In genomic region chr2:202149155-202149762, GRCh38 we compare ENCODE assay signal across 10 cellular contexts.
A peak's percentile ranks its signal among the peaks of the same experiment; 100 is the strongest.
DNase-seq lines count a peak whose midpoint lies in the region; ATAC-seq and TF ChIP-seq lines count a peak whose summit lies in the region.
"Had no signal": no experiment of that assay in that cellular context is flagged by ENCODE, and none has a peak within 500 bp of the region (broad histone marks: within the 10 kb centered on the region; RNA-seq: fewer than 3 reads in every experiment).

No MANE protein-coding gene starts in this region.

- peak overlapping the region; percentile 85 for H3K27ac Mint-ChIP-seq in endodermal cell
- no peak overlapping the region for H3K27ac Mint-ChIP-seq in T-helper 17 cell

- no peak overlapping the region for H2AFZ ChIP-seq in smooth muscle cell (ENCODE audit: low read depth)

- H3K27me3 ChIP-seq in HUES48 (ENCODE audit: control insufficient read depth, insufficient read depth, low read length) (peaks cover 3% of the 10 kb centered on the region; the same call in 1 of the 2 replicates), endodermal cell (ENCODE audit: control insufficient read depth, insufficient read depth, low read length, poor library complexity, severe bottlenecking) (no peaks in the 10 kb centered on the region), lung (ENCODE audit: control insufficient read depth, insufficient read depth) (no peaks in the 10 kb centered on the region), smooth muscle cell (ENCODE audit: low read depth) (no peaks in the 10 kb centered on the region)

- H3K4me1 Mint-ChIP-seq in endodermal cell (peaks cover 59% of the 10 kb centered on the region), T-helper 17 cell (peaks cover 3% of the 10 kb centered on the region)

- peak overlapping the region; percentile 90 for H3K27ac ChIP-seq in HUES48 (ENCODE audit: low read depth, low read length)
- peak overlapping the region; percentile 89 for H3K27ac ChIP-seq in endodermal cell (ENCODE audit: low read depth, low read length)
- no peak overlapping the region for H3K27ac ChIP-seq in lung (ENCODE audit: low read depth in 1 of 2, low read length in 1 of 2)
- no peak overlapping the region for H3K27ac ChIP-seq in smooth muscle cell (ENCODE audit: low read depth)

- H4K20me1 ChIP-seq in smooth muscle cell (ENCODE audit: low read depth) = no peaks in the 10 kb centered on the region

- peak overlapping the region; percentile 31 for H3K4me3 Mint-ChIP-seq in endodermal cell
- no peak overlapping the region for H3K4me3 Mint-ChIP-seq in T-helper 17 cell
- H3K4me3 Mint-ChIP-seq: activated T-cell treated with anti-CD3 and anti-CD28 coated beads, Interleukin-2, amount 50 U/mL, for 4 hours had no signal

- H3K9ac ChIP-seq in HUES48 (ENCODE audit: low read depth, low read length) (no peak overlapping the region), endodermal cell (ENCODE audit: extremely low read depth, low read length, poor library complexity, severe bottlenecking) (peak overlapping the region; percentile 42), smooth muscle cell (ENCODE audit: low read depth) (no peak overlapping the region)

- H3K9me3 ChIP-seq in HUES48 (ENCODE audit: control insufficient read depth, insufficient read depth, low read length) (no peaks in the 10 kb centered on the region), endodermal cell (ENCODE audit: control insufficient read depth, low read length) (no peaks in the 10 kb centered on the region), lung (ENCODE audit: control insufficient read depth in 2 of 2, insufficient read depth in 1 of 2, low read length in 1 of 2) (no peaks in the 10 kb centered on the region), smooth muscle cell (replicated peaks; ENCODE audit: low read depth) (no peaks in the 10 kb centered on the region), T-helper 17 cell (ENCODE audit: control insufficient read depth, low read length, poor library complexity, severe bottlenecking) (no peaks in the 10 kb centered on the region)

- no peaks in the 10 kb centered on the region for H3K79me2 ChIP-seq in smooth muscle cell (ENCODE audit: low read depth)

- peaks cover 2% of the 10 kb centered on the region for H3K9me3 Mint-ChIP-seq in endodermal cell
- H3K9me3 Mint-ChIP-seq: activated T-cell treated with anti-CD3 and anti-CD28 coated beads, Interleukin-2, amount 50 U/mL, for 4 hours had no signal

- TF ChIP-seq CTCF in endodermal cell (conservative IDR thresholded peaks at IDR 0.05) (peak; percentile 31), lung (IDR thresholded peaks at IDR 0.05; ENCODE audit: control extremely low read depth, extremely low read depth) (no peak), smooth muscle cell (IDR thresholded peaks at IDR 0.05; ENCODE audit: borderline replicate concordance, insufficient read depth, poor library complexity, severe bottlenecking) (no peak)

- H3F3A ChIP-seq in smooth muscle cell (ENCODE audit: low read depth) = peaks cover 6% of the 10 kb centered on the region

- DNase-seq in endodermal cell (peak; percentile 91), lung (ENCODE audit: low spot score) (peak; percentile 31), smooth muscle cell (lab: John Stamatoyannopoulos, UW; ENCODE audit: unreplicated experiment) (no peak), glomerular visceral epithelial cell (ENCODE audit: extremely low spot score) (no peak), T-helper 17 cell (no peak), UCSD-AML1 (lab: John Stamatoyannopoulos, UW; ENCODE audit: unreplicated experiment) (no peak)
- DNase-seq: activated T-cell treated with anti-CD3 and anti-CD28 coated beads, Interleukin-2, amount 50 U/mL, for 4 hours; NCI-H2029 had no signal

- H3K36me3 ChIP-seq in HUES48 (ENCODE audit: control insufficient read depth, insufficient read depth, low read length) (no peaks in the 10 kb centered on the region), endodermal cell (ENCODE audit: control insufficient read depth, insufficient read depth, low read length) (no peaks in the 10 kb centered on the region), lung (ENCODE audit: control insufficient read depth in 2 of 2, insufficient read depth in 2 of 2, low read length in 2 of 2) (no peaks in the 10 kb centered on the region), smooth muscle cell (ENCODE audit: low read depth) (no peaks in the 10 kb centered on the region)

- H3K4me2 ChIP-seq in smooth muscle cell = peak overlapping the region; percentile 81

- H3K4me1 ChIP-seq in HUES48 (ENCODE audit: control insufficient read depth, insufficient read depth, low read length) (peaks cover 40% of the 10 kb centered on the region), endodermal cell (ENCODE audit: control insufficient read depth, insufficient read depth, low read length) (peaks cover 31% of the 10 kb centered on the region), lung (ENCODE audit: control insufficient read depth in 2 of 2, insufficient read depth in 2 of 2, low read length in 2 of 2) (no peaks in the 10 kb centered on the region), smooth muscle cell (ENCODE audit: low read depth) (peaks cover 43% of the 10 kb centered on the region)

- 7% methylated on average over 9 to 13 of the region's 13 CpGs for WGBS in endodermal cell (ENCODE audit: insufficient coverage in 1 of 2, insufficient read length in 1 of 2), 2 experiments
- 71 to 72% methylated on average over 13 of the region's 13 CpGs for WGBS in lung, 2 donors
- 21% methylated on average over 13 of the region's 13 CpGs for WGBS in smooth muscle cell (ENCODE audit: low lambda C conversion rate)

- H3K36me3 Mint-ChIP-seq in endodermal cell (ENCODE audit: low read depth) = no peaks in the 10 kb centered on the region
- H3K36me3 Mint-ChIP-seq in T-helper 17 cell (ENCODE audit: low read depth) = peaks cover 5% of the 10 kb centered on the region

- H3K27me3 Mint-ChIP-seq in endodermal cell (ENCODE audit: insufficient read depth) = peaks cover 3% of the 10 kb centered on the region
- H3K27me3 Mint-ChIP-seq in T-helper 17 cell = peaks cover 34% of the 10 kb centered on the region

- H3K4me3 ChIP-seq in HUES48 (ENCODE audit: low read depth, low read length) (no peak overlapping the region; the same call in 1 of the 2 replicates), endodermal cell (ENCODE audit: low read length) (peak overlapping the region; percentile 65), lung (no peak overlapping the region), smooth muscle cell (no peak overlapping the region)

- no peak for ATAC-seq in lung (ENCODE audit: insufficient read depth, low FRiP score)
- ATAC-seq in T-helper 17 cell = no peak
- no peak for ATAC-seq in GM19467 (IDR thresholded peaks at IDR 0.05; ENCODE audit: unreplicated experiment)
- ATAC-seq: activated T-cell treated with anti-CD3 and anti-CD28 coated beads, Interleukin-2, amount 50 U/mL, for 4 hours had no signal

Comparison
In these comparisons a context has a peak if more than half of its experiments do, and no peak if none do; other contexts are left out.
1. H3K27ac ChIP-seq: peak in HUES48 (single experiment) and endodermal cell (single experiment); none in lung (0 of 2) and smooth muscle cell (single experiment).
2. DNase-seq: peak in endodermal cell (single experiment) and lung (single experiment); none in smooth muscle cell (single experiment), glomerular visceral epithelial cell (single experiment), T-helper 17 cell (0 of 3) and UCSD-AML1 (single experiment).